In genomic region chr20:44423480-44423879, GRCh38 we compare ENCODE assay signal across 22 cellular contexts. TPM values are rescaled to one million over a fixed set of nuclear protein-coding genes. Genes with fewer than 3 reads are reported as not detected.
DNase-seq lines count a peak whose midpoint lies in the region; ATAC-seq, FAIRE-seq and TF ChIP-seq lines count a peak whose summit lies in the region.
"Had no signal": no experiment of that assay in that cellular context is flagged by ENCODE, and none has a peak within 500 bp of the region (broad histone marks: within the 10 kb centered on the region; RNA-seq: fewer than 3 reads in every experiment).

No MANE protein-coding gene starts in this region.

- 0 out of 2 replicates have a peak overlapping the region, but pooled peaks have one; percentile 60 for H4K8ac ChIP-seq in H1 (ENCODE audit: extremely low read depth, insufficient read depth, low read length)

- peaks cover 6% of the 10 kb centered on the region for H3K4me1 ChIP-seq in RWPE2 (ENCODE audit: insufficient read depth, poor library complexity, severe bottlenecking)
- 0 out of 7 replicates have a peak, but pooled peaks cover 0 to 2% (median 0%) of the 10 kb centered on the region in 4 experiments for H3K4me1 ChIP-seq in H1 (replicated peaks in 1 of 4; ENCODE audit: control insufficient read depth in 3 of 4, insufficient read depth in 4 of 4, low read length in 3 of 4)
- no peaks in the 10 kb centered on the region for H3K4me1 ChIP-seq in neural progenitor cell
- H3K4me1 ChIP-seq in suprapubic skin, result no peaks in the 10 kb centered on the region
- H3K4me1 ChIP-seq: BE2C had no signal

- no peak overlapping the region for H3K4ac ChIP-seq in H1 (replicated peaks; ENCODE audit: insufficient read length, low read depth, low read length)

- no peak overlapping the region for H3K4me3 Mint-ChIP-seq in neural progenitor cell
- no peak overlapping the region for H3K4me3 Mint-ChIP-seq in natural killer cell treated with Interleukin-12 subunit alpha and Interleukin-12 subunit beta and Interleukin-15 and Interleukin-18, amount 100 ng/mL, for 72 hours
- H3K4me3 Mint-ChIP-seq: CD4-positive, CD25-positive, alpha-beta regulatory T cell had no signal

- peaks cover 4% of the 10 kb centered on the region for H3K27me3 Mint-ChIP-seq in neural progenitor cell (ENCODE audit: insufficient read depth, low read depth)
- H3K27me3 Mint-ChIP-seq in natural killer cell treated with Interleukin-12 subunit alpha and Interleukin-12 subunit beta and Interleukin-15 and Interleukin-18, amount 100 ng/mL, for 72 hours, result peaks cover 9 to 10% of the 10 kb centered on the region in 2 donors
- H3K27me3 Mint-ChIP-seq: CD4-positive, CD25-positive, alpha-beta regulatory T cell had no signal

- H3K9ac ChIP-seq in H1 (replicated peaks in 1 of 4; ENCODE audit: extremely low read depth in 1 of 4, low read depth in 3 of 4, low read length in 3 of 4) (no peak overlapping the region), neural progenitor cell (no peak overlapping the region)

- no peak overlapping the region for H4K91ac ChIP-seq in H1 (replicated peaks; ENCODE audit: insufficient read length, low read length)

- no peak overlapping the region for H3K14ac ChIP-seq in H1 (ENCODE audit: insufficient read length)

- CTCF ChIA-PET in H1 (lab: Charles Lee; ENCODE audit: partially characterized antibody), result interaction anchor here (0.9 kb wide), 1 partner anchor 38 kb away, joined by 3 read pairs; no protein-coding TSS in a partner anchor

- H3K18ac ChIP-seq in H1 (ENCODE audit: extremely low read depth, low read length), result no peak overlapping the region

- no peak overlapping the region for H4K5ac ChIP-seq in H1 (ENCODE audit: insufficient read length, low read depth, low read length)

- no peaks in the 10 kb centered on the region for H4K20me1 ChIP-seq in H1 (replicated peaks in 1 of 2; ENCODE audit: control insufficient read depth in 1 of 2, insufficient read depth in 2 of 2, low read length in 2 of 2)
- no peaks in the 10 kb centered on the region for H4K20me1 ChIP-seq in neural progenitor cell (ENCODE audit: low read depth)

- peak; percentile 33; the same call in 2 of the 3 replicates for ATAC-seq in RWPE2 (ENCODE audit: low read depth)
- no peak for ATAC-seq in natural killer cell treated with Interleukin-12 subunit alpha and Interleukin-12 subunit beta and Interleukin-15 and Interleukin-18, amount 100 ng/mL, for 72 hours
- ATAC-seq in GM21529 (IDR thresholded peaks at IDR 0.05; ENCODE audit: unreplicated experiment), result no peak

- no peak overlapping the region for H2BK5ac ChIP-seq in H1 (ENCODE audit: low read depth, low read length)

- H2BK120ac ChIP-seq in H1 (replicated peaks; ENCODE audit: low read depth, low read length), result no peak overlapping the region

- no peak overlapping the region for H3K56ac ChIP-seq in H1 (replicated peaks; ENCODE audit: insufficient read length, low read depth, low read length)

- no peak overlapping the region for H2BK15ac ChIP-seq in H1 (ENCODE audit: low read length)

- H2BK20ac ChIP-seq in H1 (ENCODE audit: low read length), result no peak overlapping the region

- no peaks in the 10 kb centered on the region for H3K27me3 ChIP-seq in RWPE2 (ENCODE audit: insufficient read depth, poor library complexity, severe bottlenecking)
- H3K27me3 ChIP-seq in H1 (replicated peaks in 1 of 4; ENCODE audit: control insufficient read depth in 3 of 4, extremely low read depth in 1 of 4, insufficient read depth in 3 of 4, low read length in 3 of 4), result 0 out of 7 replicates have a peak, but pooled peaks cover 0 to 4% (median 0%) of the 10 kb centered on the region in 4 experiments
- H3K27me3 ChIP-seq in neural progenitor cell, result peaks cover 7% of the 10 kb centered on the region
- peaks cover 44% of the 10 kb centered on the region for H3K27me3 ChIP-seq in suprapubic skin

- FAIRE-seq in H1 (lab: Jason Lieb, UNC), result no peak
- FAIRE-seq: GM12891, GM18507, H54 had no signal

- POLR2A ChIA-PET in H1 (lab: Charles Lee; ENCODE audit: partially characterized antibody), result no interaction called here

- no peaks in the 10 kb centered on the region for H3K9me3 Mint-ChIP-seq in neural progenitor cell
- H3K9me3 Mint-ChIP-seq in natural killer cell treated with Interleukin-12 subunit alpha and Interleukin-12 subunit beta and Interleukin-15 and Interleukin-18, amount 100 ng/mL, for 72 hours, result no peaks in the 10 kb centered on the region

- TF ChIP-seq EP300 in H1 (IDR thresholded peaks at IDR 0.05; ENCODE audit: borderline replicate concordance in 1 of 2, low read depth in 2 of 2, low read length in 2 of 2) (no peak), suprapubic skin (IDR thresholded peaks at IDR 0.05) (no peak)

- no peaks in the 10 kb centered on the region for H3K79me1 ChIP-seq in H1 (ENCODE audit: low read depth, low read length)

- peaks cover 2% of the 10 kb centered on the region; the same call in 1 of the 2 replicates for H3K23me2 ChIP-seq in H1 (ENCODE audit: low read depth, low read length)

- H3K4me1 Mint-ChIP-seq in neural progenitor cell, result no peaks in the 10 kb centered on the region
- no peaks in the 10 kb centered on the region for H3K4me1 Mint-ChIP-seq in natural killer cell treated with Interleukin-12 subunit alpha and Interleukin-12 subunit beta and Interleukin-15 and Interleukin-18, amount 100 ng/mL, for 72 hours (ENCODE audit: low read depth in 2 of 2)
- H3K4me1 Mint-ChIP-seq: CD4-positive, CD25-positive, alpha-beta regulatory T cell had no signal

- H2AFZ ChIP-seq in H1 (ENCODE audit: low read length) (peak overlapping the region; percentile 86), neural progenitor cell (replicated peaks) (peak overlapping the region; percentile 50)

- H3K23ac ChIP-seq in H1 (ENCODE audit: insufficient read length), result no peak overlapping the region

- no peak for TF ChIP-seq RAD21 in H1 (IDR thresholded peaks at IDR 0.05 in 1 of 2, conservative IDR thresholded peaks at IDR 0.05 in 1 of 2; ENCODE audit: low read depth in 2 of 2, low read length in 2 of 2)

- H3K79me2 ChIP-seq in H1 (ENCODE audit: control insufficient read depth in 1 of 2, insufficient read depth in 2 of 2, low read length in 2 of 2), result no peaks in the 10 kb centered on the region
- no peaks in the 10 kb centered on the region for H3K79me2 ChIP-seq in neural progenitor cell (ENCODE audit: low read depth)

- H3K4me3 ChIP-seq in RWPE2 (ENCODE audit: severe bottlenecking) (no peak overlapping the region), H1 (ENCODE audit: extremely low read depth in 1 of 4, insufficient read depth in 2 of 4, low read depth in 3 of 4, low read length in 4 of 4) (no peak overlapping the region), neural progenitor cell (no peak overlapping the region), suprapubic skin (no peak overlapping the region)
- H3K4me3 ChIP-seq: SK-N-MC had no signal

- TF ChIP-seq POLR2A in H1 (IDR thresholded peaks at IDR 0.05; ENCODE audit: control extremely low read depth in 1 of 2, low read depth in 2 of 2, low read length in 2 of 2) (no peak), suprapubic skin (IDR thresholded peaks at IDR 0.05) (no peak)

- H3K27ac ChIP-seq in RWPE2 (ENCODE audit: poor library complexity, severe bottlenecking) (no peak overlapping the region), H1 (ENCODE audit: low read depth, low read length) (no peak overlapping the region), neural progenitor cell (no peak overlapping the region), suprapubic skin (no peak overlapping the region)
- H3K27ac ChIP-seq: SK-N-MC had no signal

- H3K4me2 ChIP-seq in H1 (ENCODE audit: insufficient read depth in 1 of 2, low read depth in 2 of 2, low read length in 2 of 2) (no peak overlapping the region), neural progenitor cell (no peak overlapping the region)

- TF ChIP-seq CTCF in RWPE2 (IDR thresholded peaks at IDR 0.05; ENCODE audit: poor library complexity, severe bottlenecking) (no peak), H1 (IDR thresholded peaks at IDR 0.05; ENCODE audit: control extremely low read depth in 1 of 3, insufficient read depth in 1 of 3, low read depth in 1 of 3, low read length in 3 of 3) (no peak), neural progenitor cell (IDR thresholded peaks at IDR 0.05) (no peak), suprapubic skin (IDR thresholded peaks at IDR 0.05) (no peak)

- 78% methylated on average over 5 of the region's 5 CpGs; no CpG with 5 or more reads in 1 of the 2 experiments for WGBS in H1 (ENCODE audit: extremely low coverage in 1 of 2, insufficient coverage in 1 of 2, insufficient read length in 1 of 2, insufficient replicate concordance in 2 of 2, low coverage in 1 of 2, low lambda C conversion rate in 2 of 2, missing lambda C conversion rate in 1 of 2), 2 experiments
- WGBS in suprapubic skin, result 33% methylated on average over 5 of the region's 5 CpGs

- no peaks in the 10 kb centered on the region for H3K36me3 ChIP-seq in RWPE2 (ENCODE audit: low read depth)
- no peaks in the 10 kb centered on the region for H3K36me3 ChIP-seq in H1 (ENCODE audit: control insufficient read depth in 2 of 4, insufficient read depth in 4 of 4, low read length in 3 of 4)
- H3K36me3 ChIP-seq in neural progenitor cell, result no peaks in the 10 kb centered on the region
- no peaks in the 10 kb centered on the region for H3K36me3 ChIP-seq in suprapubic skin
- H3K36me3 ChIP-seq: BE2C had no signal

- no peak overlapping the region for H2AK5ac ChIP-seq in H1 (ENCODE audit: low read depth, low read length)

- H3K27ac Mint-ChIP-seq in neural progenitor cell, result no peak overlapping the region
- no peak overlapping the region for H3K27ac Mint-ChIP-seq in natural killer cell treated with Interleukin-12 subunit alpha and Interleukin-12 subunit beta and Interleukin-15 and Interleukin-18, amount 100 ng/mL, for 72 hours
- H3K27ac Mint-ChIP-seq: CD4-positive, CD25-positive, alpha-beta regulatory T cell had no signal

- DNase-seq in NCI-H510A treated with DMSO at 0.1 percent for 48 hours (lab: John Stamatoyannopoulos, UW) (peak; percentile 1), NCI-H510A (lab: John Stamatoyannopoulos, UW) (no peak), RWPE2 (ENCODE audit: low spot score) (no peak), H1 (ENCODE audit: low read depth in 1 of 2, low spot score in 2 of 2) (no peak), neural progenitor cell (ENCODE audit: low spot score) (no peak), suprapubic skin (ENCODE audit: low spot score in 2 of 2) (no peak)
- DNase-seq in natural killer cell treated with Interleukin-12 subunit alpha and Interleukin-12 subunit beta and Interleukin-15 and Interleukin-18, amount 100 ng/mL, for 72 hours (ENCODE audit: low spot score), result no peak
- DNase-seq: BE2C; CD4-positive, CD25-positive, alpha-beta regulatory T cell; COR-L47; DMS153; NCI-H1105 treated with DMSO at 0.1 percent for 48 hours; NCI-H187 treated with DMSO at 0.1 percent for 48 hours; NCI-H2171 treated with DMSO at 0.1 percent for 48 hours; NCI-H446; NK-92 treated with Interleukin-12 subunit alpha and Interleukin-12 subunit beta, amount 100 ng/mL, for 24 hours; SHP77 had no signal

- H3K9me3 ChIP-seq in RWPE2 (ENCODE audit: severe bottlenecking) (no peaks in the 10 kb centered on the region), H1 (ENCODE audit: insufficient read depth in 2 of 2, low read depth in 1 of 2, low read length in 1 of 2) (no peaks in the 10 kb centered on the region), neural progenitor cell (ENCODE audit: low read depth) (no peaks in the 10 kb centered on the region), suprapubic skin (no peaks in the 10 kb centered on the region)
- H3K9me3 ChIP-seq: BE2C had no signal

- H3K36me3 Mint-ChIP-seq in neural progenitor cell, result no peaks in the 10 kb centered on the region
- H3K36me3 Mint-ChIP-seq in natural killer cell treated with Interleukin-12 subunit alpha and Interleukin-12 subunit beta and Interleukin-15 and Interleukin-18, amount 100 ng/mL, for 72 hours, result no peaks in the 10 kb centered on the region
- H3K36me3 Mint-ChIP-seq: CD4-positive, CD25-positive, alpha-beta regulatory T cell had no signal

- no peaks in the 10 kb centered on the region for H3F3A ChIP-seq in neural progenitor cell (ENCODE audit: low read depth)

- H2BK12ac ChIP-seq in H1 (ENCODE audit: low read depth, low read length), result no peak overlapping the region

RNA-seq across cellular contexts. Expression of gene TTPAL, which starts 52.2 kb away (rescaled TPM):
- 14.0 and 14.8 TPM in 2 replicates for total RNA-seq in H1 (2021; fragmentation: NEBNext Ultra II Directional; extraction: Animal tissue kit (Norgen Biotek cat#: 25700))
- polyA plus RNA-seq in H1 (2011; rRNA removed), result 2.8 and 7.6 TPM in 2 replicates
- 4.1 TPM for polyA plus RNA-seq in H1 (2011; cell fraction: cytosol; rRNA removed)
- polyA plus RNA-seq in H1 (2011; cell fraction: nucleus; rRNA removed), result 9.1 TPM
- polyA plus RNA-seq in H1 (2012, experiment 1 of 2), result 5.3 to 6.8 TPM (median 5.8 TPM) in 4 replicates
- polyA plus RNA-seq in H1 (2012, experiment 2 of 2), result 1.2 TPM
- polyA plus RNA-seq in H1 (2013, experiment 1 of 2), result 6.7 TPM
- polyA plus RNA-seq in H1 (2013, experiment 2 of 2), result 7.2 TPM
- polyA minus RNA-seq in H1 (2011; rRNA and poly(A)+ RNA removed), result 12.1 and 14.9 TPM in 2 replicates
- polyA minus RNA-seq in H1 (2011; cell fraction: cytosol; rRNA and poly(A)+ RNA removed), result 10.2 TPM
- 9.0 TPM for polyA minus RNA-seq in H1 (2011; cell fraction: nucleus; rRNA and poly(A)+ RNA removed)
- total RNA-seq in neural progenitor cell (ENCODE audit: low replicate concordance), result 7.8 and 9.8 TPM in 2 replicates
- total RNA-seq in natural killer cell treated with Interleukin-12 subunit alpha and Interleukin-12 subunit beta and Interleukin-15 and Interleukin-18, amount 100 ng/mL, for 72 hours, result 10 to 100 TPM; 19.7 to 36.1 TPM
- total RNA-seq in suprapubic skin, result 10 to 100 TPM; 13.6 to 38.5 (median 29.4) TPM
